11 cellular contexts compared by ENCODE assay signal in the genomic region with DNA sequence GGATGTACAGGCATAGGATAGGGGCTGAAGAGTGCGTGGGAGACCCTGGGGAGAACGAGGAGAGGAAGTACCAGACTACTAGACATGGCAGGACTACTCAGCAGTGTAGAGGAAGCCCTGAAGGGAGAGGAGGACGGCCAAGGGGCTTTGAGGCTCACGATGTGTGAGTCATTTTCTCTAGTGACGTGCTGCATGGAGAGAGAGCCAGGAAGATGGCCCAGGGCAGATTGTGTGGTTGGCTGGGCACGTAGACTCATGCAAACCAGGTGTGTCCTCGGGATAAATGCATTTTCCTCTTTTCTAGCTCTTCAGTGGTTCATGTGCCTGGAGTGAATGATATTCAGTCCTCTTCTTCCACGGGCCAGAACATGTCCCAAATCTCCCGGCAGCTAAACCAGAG.
DNase-seq lines count a peak whose midpoint lies in the region; ATAC-seq and TF ChIP-seq lines count a peak whose summit lies in the region.
"Had no signal": no experiment of that assay in that cellular context is flagged by ENCODE, and none has a peak within 500 bp of the region (broad histone marks: within the 10 kb centered on the region; RNA-seq: fewer than 3 reads in every experiment).

No MANE protein-coding gene starts in this region.

- CTCF ChIA-PET in AG04449 (lab: Yijun Ruan, JAX) = interaction anchor here (1.2 to 14.4 kb wide), 5 partner anchors 14 to 208 kb away, joined by 4 to 146 read pairs (median 19); partner anchors contain the start of gene CEMIP

- peak overlapping the region; percentile 73 for H3K27ac Mint-ChIP-seq in HFFc6

- POLR2A ChIA-PET in AG04449 (lab: Yijun Ruan, JAX) = interaction anchor here (0.8 kb wide), 1 partner anchor 200 kb away, joined by 4 read pairs; no protein-coding TSS in a partner anchor

- H3K27ac ChIP-seq in foreskin keratinocyte = peak overlapping the region; percentile 96
- H3K27ac ChIP-seq: C4-2B had no signal

- H3K4me3 ChIP-seq in AG04449 (ENCODE audit: low read depth, low read length) = no peak overlapping the region

- TF ChIP-seq CTCF in AG04449 (IDR thresholded peaks at IDR 0.05; ENCODE audit: insufficient read depth, low read length, missing control alignments) = no peak
- TF ChIP-seq CTCF in HFFc6 (IDR thresholded peaks at IDR 0.05) = no peak
- TF ChIP-seq CTCF in foreskin keratinocyte (conservative IDR thresholded peaks at IDR 0.05) = no peak

- ATAC-seq in foreskin keratinocyte (peak; percentile 90), HG02759 (IDR thresholded peaks at IDR 0.05; ENCODE audit: unreplicated experiment) (no peak), GM18868 (IDR thresholded peaks at IDR 0.05; ENCODE audit: unreplicated experiment) (no peak)

- peaks cover 36% of the 10 kb centered on the region for H3K36me3 Mint-ChIP-seq in HFFc6 (ENCODE audit: low read depth)

- DNase-seq in AG04449 (ENCODE audit: low read depth, low spot score) = peak; percentile 57
- DNase-seq in HFFc6 = peak; percentile 82
- DNase-seq in amniotic epithelial cell (ENCODE audit: low read depth) = peak; percentile 60
- peak; percentile 99 to 100 for DNase-seq in foreskin keratinocyte
- DNase-seq in hypothalamus (lab: John Stamatoyannopoulos, UW) = no peak
- no peak for DNase-seq in effector CD8-positive, alpha-beta T cell (lab: John Stamatoyannopoulos, UW)

- H3K4me1 Mint-ChIP-seq in HFFc6 (ENCODE audit: low read depth) = peaks cover 58% of the 10 kb centered on the region
- H3K4me1 Mint-ChIP-seq: central memory CD8-positive, alpha-beta T cell; neural crest cell had no signal

- H3K27me3 Mint-ChIP-seq in HFFc6 (ENCODE audit: insufficient read depth) = peaks cover 5% of the 10 kb centered on the region; the same call in 1 of the 2 replicates

- no peaks in the 10 kb centered on the region for H3K27me3 ChIP-seq in foreskin keratinocyte

- H3K4me3 Mint-ChIP-seq in HFFc6 = 0 out of 2 replicates have a peak overlapping the region, but pooled peaks have one; percentile 2
- H3K4me3 Mint-ChIP-seq: central memory CD8-positive, alpha-beta T cell; neural crest cell had no signal

- peaks cover 35% of the 10 kb centered on the region for H3K4me1 ChIP-seq in foreskin keratinocyte

- H3K9me3 Mint-ChIP-seq in HFFc6 = no peaks in the 10 kb centered on the region
- H3K9me3 Mint-ChIP-seq: central memory CD8-positive, alpha-beta T cell; neural crest cell had no signal

Comparison
In these comparisons a context has a peak if more than half of its experiments do, and no peak if none do; other contexts are left out.
1. DNase-seq: peak in AG04449 (single experiment), HFFc6 (single experiment), amniotic epithelial cell (single experiment) and foreskin keratinocyte (2 of 2); none in hypothalamus (0 of 51) and effector CD8-positive, alpha-beta T cell (single experiment).